10 cellular contexts compared by ENCODE assay signal in genomic region chr16:88977028-88977844, GRCh38. TPM values are rescaled to one million over a fixed set of nuclear protein-coding genes. Genes with fewer than 3 reads are reported as not detected.
A peak's percentile ranks its signal among the peaks of the same experiment; 100 is the strongest.
DNase-seq lines count a peak whose midpoint lies in the region; ATAC-seq lines count a peak whose summit lies in the region.
"Had no signal": no experiment of that assay in that cellular context is flagged by ENCODE, and none has a peak within 500 bp of the region (broad histone marks: within the 10 kb centered on the region; RNA-seq: fewer than 3 reads in every experiment).

Gene CBFA2T3, minus strand, starts transcription at chr16:88977207. Its CDS starts 400 bp downstream, at chr16:88976807.

- no peaks in the 10 kb centered on the region for H3K9me3 Mint-ChIP-seq in IgD-negative memory B cell
- peaks cover 9% of the 10 kb centered on the region for H3K9me3 Mint-ChIP-seq in dendritic cell treated with granulocyte-macrophage colony-stimulating factor and Interleukin-4, amounts not matched to agents 40 ng/mL and 50 ng/mL, for 4 days
- no peaks in the 10 kb centered on the region for H3K9me3 Mint-ChIP-seq in activated T-cell treated with anti-CD3 and anti-CD28 coated beads, Interleukin-2, amount 50 U/mL, for 4 hours

- H3K27me3 ChIP-seq in muscle layer of duodenum (ENCODE audit: low read depth, low read length), result no peaks in the 10 kb centered on the region

- ATAC-seq in activated T-cell treated with anti-CD3 and anti-CD28 coated beads, Interleukin-2, amount 50 U/mL, for 4 hours, result no peak
- ATAC-seq in HG03378 (IDR thresholded peaks at IDR 0.05; ENCODE audit: unreplicated experiment) (no peak), GM18511 (IDR thresholded peaks at IDR 0.05; ENCODE audit: unreplicated experiment) (no peak)

- peak within 1 kb of the TSS; percentile 90 to 98 (median 93) for H3K4me3 Mint-ChIP-seq in IgD-negative memory B cell
- H3K4me3 Mint-ChIP-seq in dendritic cell treated with granulocyte-macrophage colony-stimulating factor and Interleukin-4, amounts not matched to agents 40 ng/mL and 50 ng/mL, for 4 days, result peak within 1 kb of the TSS; percentile 97
- H3K4me3 Mint-ChIP-seq in activated T-cell treated with anti-CD3 and anti-CD28 coated beads, Interleukin-2, amount 50 U/mL, for 4 hours, result no peak within 1 kb of the TSS
- H3K4me3 Mint-ChIP-seq: activated naive CD8-positive, alpha-beta T cell; CD4-positive, CD25-positive, alpha-beta regulatory T cell had no signal

- peaks cover 3% of the 10 kb centered on the region for H3K27me3 Mint-ChIP-seq in IgD-negative memory B cell
- H3K27me3 Mint-ChIP-seq in dendritic cell treated with granulocyte-macrophage colony-stimulating factor and Interleukin-4, amounts not matched to agents 40 ng/mL and 50 ng/mL, for 4 days, result peaks cover 64% of the 10 kb centered on the region
- H3K27me3 Mint-ChIP-seq in activated T-cell treated with anti-CD3 and anti-CD28 coated beads, Interleukin-2, amount 50 U/mL, for 4 hours (ENCODE audit: low read depth), result peaks cover 31% of the 10 kb centered on the region

- no peaks in the 10 kb centered on the region for H3K9me3 ChIP-seq in muscle layer of duodenum (ENCODE audit: control insufficient read depth in 1 of 2, low read length in 2 of 2)

- H3K4me1 Mint-ChIP-seq in IgD-negative memory B cell, result peaks cover 45 to 49% (median 48%) of the 10 kb centered on the region in 3 donors
- peaks cover 61% of the 10 kb centered on the region for H3K4me1 Mint-ChIP-seq in dendritic cell treated with granulocyte-macrophage colony-stimulating factor and Interleukin-4, amounts not matched to agents 40 ng/mL and 50 ng/mL, for 4 days (ENCODE audit: low read depth)
- H3K4me1 Mint-ChIP-seq in activated T-cell treated with anti-CD3 and anti-CD28 coated beads, Interleukin-2, amount 50 U/mL, for 4 hours (ENCODE audit: low read depth), result peaks cover 3% of the 10 kb centered on the region
- H3K4me1 Mint-ChIP-seq: CD4-positive, CD25-positive, alpha-beta regulatory T cell had no signal

- DNase-seq in C1 segment of cervical spinal cord (lab: John Stamatoyannopoulos, UW) (peak in 9 of 14 donors; percentile 8 to 65 (median 57)), 8988T (no peak)
- DNase-seq in activated T-cell treated with anti-CD3 and anti-CD28 coated beads, Interleukin-2, amount 50 U/mL, for 4 hours, result no peak
- DNase-seq: CD4-positive, CD25-positive, alpha-beta regulatory T cell had no signal

- peak within 1 kb of the TSS; percentile 83 to 99 (median 84) for H3K27ac Mint-ChIP-seq in IgD-negative memory B cell
- H3K27ac Mint-ChIP-seq in dendritic cell treated with granulocyte-macrophage colony-stimulating factor and Interleukin-4, amounts not matched to agents 40 ng/mL and 50 ng/mL, for 4 days, result peak within 1 kb of the TSS; percentile 93
- H3K27ac Mint-ChIP-seq: activated naive CD8-positive, alpha-beta T cell; CD4-positive, CD25-positive, alpha-beta regulatory T cell had no signal

- intact Hi-C loops in dendritic cell treated with granulocyte-macrophage colony-stimulating factor and Interleukin-4, amounts not matched to agents 40 ng/mL and 50 ng/mL, for 4 days (cut with micrococcal nuclease), result loop anchor here (2.0 to 10.0 kb wide), 2 partner anchors 18 to 138 kb away; no protein-coding TSS in a partner anchor

- H3K4me1 ChIP-seq in muscle layer of duodenum (ENCODE audit: control insufficient read depth in 1 of 2, insufficient read depth in 2 of 2, low read length in 2 of 2), result peaks cover 0 to 21% of the 10 kb centered on the region in 2 donors

- H3K36me3 Mint-ChIP-seq in IgD-negative memory B cell, result no peaks in the 10 kb centered on the region
- peaks cover 29% of the 10 kb centered on the region for H3K36me3 Mint-ChIP-seq in dendritic cell treated with granulocyte-macrophage colony-stimulating factor and Interleukin-4, amounts not matched to agents 40 ng/mL and 50 ng/mL, for 4 days (ENCODE audit: low read depth)
- no peaks in the 10 kb centered on the region for H3K36me3 Mint-ChIP-seq in activated T-cell treated with anti-CD3 and anti-CD28 coated beads, Interleukin-2, amount 50 U/mL, for 4 hours (ENCODE audit: insufficient read depth)
- H3K36me3 Mint-ChIP-seq: activated naive CD8-positive, alpha-beta T cell; CD4-positive, CD25-positive, alpha-beta regulatory T cell had no signal

- no peaks in the 10 kb centered on the region for H3K36me3 ChIP-seq in muscle layer of duodenum (ENCODE audit: control insufficient read depth in 1 of 2, insufficient read depth in 2 of 2, low read length in 2 of 2)

- H3K4me3 ChIP-seq in muscle layer of duodenum (ENCODE audit: low read depth in 1 of 2, low read length in 2 of 2), result peak within 1 kb of the TSS; percentile 11 to 29

- no peak within 1 kb of the TSS for H3K27ac ChIP-seq in muscle layer of duodenum (ENCODE audit: low read length)

RNA-seq across cellular contexts. Expression of gene CBFA2T3, which starts in this region (rescaled TPM):
- 38.8 TPM for polyA plus RNA-seq in IgD-negative memory B cell
- 1 to 10 TPM; 1.0 to 2.0 (median 1.3) TPM for total RNA-seq in activated T-cell treated with anti-CD3 and anti-CD28 coated beads, Interleukin-2, amount 50 U/mL, for 4 hours

Comparison
In these comparisons a context has a peak if more than half of its experiments do, and no peak if none do; other contexts are left out.
1. DNase-seq: peak in C1 segment of cervical spinal cord (9 of 14); none in activated T-cell treated with anti-CD3 and anti-CD28 coated beads, Interleukin-2, amount 50 U/mL, for 4 hours (single experiment) and 8988T (single experiment).